Comparison of ENCODE assay signal across 3 cellular contexts in genomic region chr3:73945553-73945952, GRCh38.
TF ChIP-seq lines count a peak whose summit lies in the region.

No MANE protein-coding gene starts in this region.

TF ChIP-seq in A549, 52 proteins besides CTCF, POLR2A, EP300 and RAD21:
- TF ChIP-seq ELK1 (IDR thresholded peaks at IDR 0.05; ENCODE audit: low read depth, low read length) (no peak), USF2 (IDR thresholded peaks at IDR 0.05) (peak; percentile 10; the same call in 1 of the 2 replicates)
TF ChIP-seq in A549: peak in this region for 1.

TF ChIP-seq in GM12878, 131 proteins besides CTCF, POLR2A, EP300 and RAD21 (continued from another document):
- no peak for TF ChIP-seq ATF2 (IDR thresholded peaks at IDR 0.05; ENCODE audit: low read length)
- TF ChIP-seq RAD51 (IDR thresholded peaks at IDR 0.05) = peak; percentile 38; the same call in 1 of the 2 replicates

TF ChIP-seq in H1, 55 proteins besides CTCF, POLR2A, EP300 and RAD21 (continued from another document):
- TF ChIP-seq SIN3A (conservative IDR thresholded peaks at IDR 0.05 in 1 of 2, IDR thresholded peaks at IDR 0.05 in 1 of 2; ENCODE audit: low read depth in 1 of 2, low read length in 2 of 2) (no peak), ZNF274 (IDR thresholded peaks at IDR 0.05; ENCODE audit: borderline replicate concordance, extremely low read depth, low read length) (no peak), EGR1 (IDR thresholded peaks at IDR 0.05; ENCODE audit: borderline replicate concordance, low read depth, low read length) (no peak), TAF7 (optimal IDR thresholded peaks at IDR 0.05; ENCODE audit: borderline replicate concordance, low read depth, low read length) (no peak), E2F6 (IDR thresholded peaks at IDR 0.05) (no peak), RXRA (IDR thresholded peaks at IDR 0.05; ENCODE audit: insufficient read depth, low read depth, low read length) (no peak), NANOG (IDR thresholded peaks at IDR 0.05; ENCODE audit: insufficient read depth, low read depth, low read length, poor library complexity, severe bottlenecking) (no peak), TAF1 (IDR thresholded peaks at IDR 0.05; ENCODE audit: low read depth, low read length) (no peak), KDM4A (IDR thresholded peaks at IDR 0.05; ENCODE audit: low read depth, low read length, severe bottlenecking) (no peak), POU5F1 (IDR thresholded peaks at IDR 0.05; ENCODE audit: low read depth, low read length) (no peak), TEAD4 (IDR thresholded peaks at IDR 0.05; ENCODE audit: low read depth, low read length) (no peak), BACH1 (IDR thresholded peaks at IDR 0.05; ENCODE audit: low read length) (no peak)
